Comparison of ENCODE assay signal across 13 cellular contexts in genomic region chr11:61026121-61027031, GRCh38. TPM values are rescaled to one million over a fixed set of nuclear protein-coding genes. Genes with fewer than 3 reads are reported as not detected.
DNase-seq lines count a peak whose midpoint lies in the region; ATAC-seq and TF ChIP-seq lines count a peak whose summit lies in the region.
"Had no signal": no experiment of that assay in that cellular context is flagged by ENCODE, and none has a peak within 500 bp of the region (broad histone marks: within the 10 kb centered on the region; RNA-seq: fewer than 3 reads in every experiment).

No MANE protein-coding gene starts in this region.

- peak overlapping the region; percentile 80 to 97 (median 95) for H3K27ac Mint-ChIP-seq in CD8-positive, alpha-beta memory T cell
- H3K27ac Mint-ChIP-seq in Calu3 (ENCODE audit: unreplicated experiment), result no peak overlapping the region

- no TSS peak for BruUV-seq in Calu3 (replicated peaks; lab: Mats Ljungman, UMichigan)

- H3K27ac ChIP-seq in CD8-positive, alpha-beta memory T cell (ENCODE audit: low read depth, low read length), result no peak overlapping the region
- H3K27ac ChIP-seq: esophagus squamous epithelium, KMS-11 had no signal

- no peaks in the 10 kb centered on the region for H3K9me3 ChIP-seq in CD8-positive, alpha-beta memory T cell (ENCODE audit: low read length)
- H3K9me3 ChIP-seq in NT2/D1 (ENCODE audit: insufficient read depth, low read length), result no peaks in the 10 kb centered on the region
- H3K9me3 ChIP-seq: esophagus squamous epithelium, tibial nerve had no signal

- intact Hi-C loops in Calu3 (cut with micrococcal nuclease; ENCODE audit: unreplicated experiment), result no loop called here
- intact Hi-C loops in lower leg skin (cut with DNase I; ENCODE audit: low total_unique reads), result no loop called here

- H3K4me3 Mint-ChIP-seq in CD8-positive, alpha-beta memory T cell, result peak overlapping the region; percentile 13 to 80 (median 76)
- H3K4me3 Mint-ChIP-seq in Calu3 (ENCODE audit: low read depth, unreplicated experiment), result no peak overlapping the region

- DNase-seq in CD8-positive, alpha-beta memory T cell, result peak in 3 of 5 donors; percentile 70 to 89 (median 75)
- DNase-seq in NT2/D1 (ENCODE audit: low read depth, low spot score) (no peak), activated T-helper 1 cell treated with Interleukin-2 at 50 U/mL for 16 hours (ENCODE audit: low read depth) (peak; percentile 45), midbrain (lab: John Stamatoyannopoulos, UW) (peak; percentile 4), Calu3 (no peak), lower leg skin (ENCODE audit: low spot score in 2 of 2) (no peak), 8988T (no peak)
- DNase-seq: DMS 273 treated with DMSO at 0.1 percent for 48 hours, esophagus squamous epithelium, small intestine had no signal

- no peak for ATAC-seq in HG02840 (IDR thresholded peaks at IDR 0.05; ENCODE audit: low FRiP score, unreplicated experiment)

- WGBS in lower leg skin, 2 donors, result 65 to 67% methylated on average over 28 of the region's 28 CpGs

- H3K4me1 ChIP-seq in CD8-positive, alpha-beta memory T cell (ENCODE audit: insufficient read depth, low read length), result peaks cover 76% of the 10 kb centered on the region
- H3K4me1 ChIP-seq in NT2/D1 (ENCODE audit: insufficient read depth, insufficient read length), result peaks cover 30% of the 10 kb centered on the region

- H3K4me3 ChIP-seq in CD8-positive, alpha-beta memory T cell (ENCODE audit: low read length), result peak overlapping the region; percentile 42
- no peak overlapping the region for H3K4me3 ChIP-seq in NT2/D1 (ENCODE audit: insufficient read length, low read depth)
- no peak overlapping the region for H3K4me3 ChIP-seq in lower leg skin (ENCODE audit: low read depth, poor library complexity, severe bottlenecking)
- H3K4me3 ChIP-seq: esophagus squamous epithelium, tibial nerve had no signal

- peaks cover 0 to 4% of the 10 kb centered on the region in 2 donors for H3K27me3 Mint-ChIP-seq in CD8-positive, alpha-beta memory T cell
- H3K27me3 Mint-ChIP-seq in Calu3 (ENCODE audit: unreplicated experiment), result peaks cover 77% of the 10 kb centered on the region

- POLR2A ChIA-PET in CD8-positive, alpha-beta memory T cell (lab: Charles Lee), result interaction anchor here (0.6 to 3.8 kb wide), 10 partner anchors 15 to 76 kb away, joined by 3 to 38 read pairs (median 4); partner anchors contain the start of genes CD5 and CD6

- TF ChIP-seq POLR2A in lower leg skin (IDR thresholded peaks at IDR 0.05), result no peak

- H3K36me3 ChIP-seq in CD8-positive, alpha-beta memory T cell (ENCODE audit: insufficient read depth, low read length), result no peaks in the 10 kb centered on the region
- no peaks in the 10 kb centered on the region for H3K36me3 ChIP-seq in NT2/D1 (ENCODE audit: insufficient read depth, insufficient read length, low read length)
- H3K36me3 ChIP-seq: esophagus squamous epithelium, tibial nerve had no signal

- peaks cover 67 to 81% (median 75%) of the 10 kb centered on the region in 3 donors for H3K4me1 Mint-ChIP-seq in CD8-positive, alpha-beta memory T cell
- peaks cover 9% of the 10 kb centered on the region for H3K4me1 Mint-ChIP-seq in Calu3 (ENCODE audit: low read depth, unreplicated experiment)

- peak overlapping the region; percentile 61 for H3K9ac ChIP-seq in NT2/D1 (ENCODE audit: insufficient read length, low read depth)
- H3K9ac ChIP-seq: KMS-11 had no signal

- peaks cover 0 to 6% (median 0%) of the 10 kb centered on the region in 3 donors for H3K36me3 Mint-ChIP-seq in CD8-positive, alpha-beta memory T cell
- no peaks in the 10 kb centered on the region for H3K36me3 Mint-ChIP-seq in Calu3 (ENCODE audit: insufficient read depth, unreplicated experiment)

- CTCF ChIA-PET in CD8-positive, alpha-beta memory T cell (lab: Charles Lee), result interaction anchor here (0.6 to 3.4 kb wide), 4 partner anchors 15 to 161 kb away, joined by 3 to 27 read pairs (median 8); no protein-coding TSS in a partner anchor
- CTCF ChIA-PET in Calu3 (lab: Charles Lee), result interaction anchor here (0.6 kb wide), 2 partner anchors 19 to 169 kb away, joined by 3 read pairs; no protein-coding TSS in a partner anchor

- TF ChIP-seq CTCF in Calu3 (IDR thresholded peaks at IDR 0.05; ENCODE audit: unreplicated experiment) (no peak), lower leg skin (IDR thresholded peaks at IDR 0.05) (no peak)

- no peaks in the 10 kb centered on the region for H3K27me3 ChIP-seq in CD8-positive, alpha-beta memory T cell (ENCODE audit: insufficient read depth, low read length, poor library complexity, severe bottlenecking)
- H3K27me3 ChIP-seq in NT2/D1 (ENCODE audit: insufficient read depth, insufficient read length), result no peaks in the 10 kb centered on the region

- no peaks in the 10 kb centered on the region for H3K9me3 Mint-ChIP-seq in CD8-positive, alpha-beta memory T cell
- no peaks in the 10 kb centered on the region for H3K9me3 Mint-ChIP-seq in Calu3 (ENCODE audit: low read depth, unreplicated experiment)

RNA-seq across cellular contexts. Expression of gene CD6, which starts 54.9 kb away (rescaled TPM):
- total RNA-seq in CD8-positive, alpha-beta memory T cell, result 100 to 1,000 TPM; 229 to 233 TPM
- polyA plus RNA-seq in CD8-positive, alpha-beta memory T cell, result 156 TPM
- total RNA-seq in Calu3 (2022) (0.26 and 0.34 TPM in 2 replicates), lower leg skin (1 to 10 TPM in 3 of 4 donors, under 1 TPM in 1; 0.42 to 2.7 (median 1.8) TPM)

Comparison
In these comparisons a context has a peak if more than half of its experiments do, and no peak if none do; other contexts are left out.
1. DNase-seq: peak in CD8-positive, alpha-beta memory T cell (3 of 5), activated T-helper 1 cell treated with Interleukin-2 at 50 U/mL for 16 hours (single experiment) and midbrain (single experiment); none in NT2/D1 (single experiment), Calu3 (single experiment), lower leg skin (0 of 2) and 8988T (single experiment).
2. RNA of gene CD6, which starts 54.9 kb away (total RNA-seq): 229 to 233 TPM in CD8-positive, alpha-beta memory T cell; 0.42 to 2.7 TPM in lower leg skin and 0.26 to 0.34 TPM in Calu3; every median in the first group is over 10 times any median in the second.